Comparison of ENCODE assay signal across 2 cellular contexts in genomic region chr6:14810021-14810420, GRCh38.
TF ChIP-seq lines count a peak whose summit lies in the region.

No MANE protein-coding gene starts in this region.

TF ChIP-seq in IMR-90, 13 proteins besides CTCF, POLR2A, EP300 and RAD21:
- TF ChIP-seq ELK1 (IDR thresholded peaks at IDR 0.05; ENCODE audit: borderline replicate concordance, low read depth, low read length) (no peak), RFX5 (IDR thresholded peaks at IDR 0.05; ENCODE audit: low read depth, low read length) (no peak), MXI1 (IDR thresholded peaks at IDR 0.05; ENCODE audit: borderline replicate concordance, low read depth, low read length) (no peak), MAFK (IDR thresholded peaks at IDR 0.05; ENCODE audit: low read depth, low read length) (no peak), RCOR1 (IDR thresholded peaks at IDR 0.05; ENCODE audit: insufficient replicate concordance, low read length) (no peak), CEBPB (IDR thresholded peaks at IDR 0.05; ENCODE audit: low read depth, low read length) (no peak), FOS (IDR thresholded peaks at IDR 0.05; ENCODE audit: low read depth, low read length) (no peak), SMC3 (IDR thresholded peaks at IDR 0.05; ENCODE audit: low read depth, low read length) (no peak), NFE2L2 (IDR thresholded peaks at IDR 0.05; ENCODE audit: low read depth, low read length) (no peak), MAZ (IDR thresholded peaks at IDR 0.05; ENCODE audit: borderline replicate concordance, low read depth, low read length) (no peak), CHD1 (IDR thresholded peaks at IDR 0.05; ENCODE audit: low read depth, low read length) (no peak), BHLHE40 (IDR thresholded peaks at IDR 0.05; ENCODE audit: low read depth, low read length) (no peak)
- TF ChIP-seq, protein P1, sequence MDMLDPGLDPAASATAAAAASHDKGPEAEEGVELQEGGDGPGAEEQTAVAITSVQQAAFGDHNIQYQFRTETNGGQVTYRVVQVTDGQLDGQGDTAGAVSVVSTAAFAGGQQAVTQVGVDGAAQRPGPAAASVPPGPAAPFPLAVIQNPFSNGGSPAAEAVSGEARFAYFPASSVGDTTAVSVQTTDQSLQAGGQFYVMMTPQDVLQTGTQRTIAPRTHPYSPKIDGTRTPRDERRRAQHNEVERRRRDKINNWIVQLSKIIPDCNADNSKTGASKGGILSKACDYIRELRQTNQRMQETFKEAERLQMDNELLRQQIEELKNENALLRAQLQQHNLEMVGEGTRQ (IDR thresholded peaks at IDR 0.05; ENCODE audit: low read depth, low read length) = no peak

TF ChIP-seq in K562, 482 proteins besides CTCF, POLR2A, EP300 and RAD21:
- TF ChIP-seq C11orf30 (IDR thresholded peaks at IDR 0.05; ENCODE audit: low read depth) (no peak), HIVEP1 (CRISPR knock-in tag; IDR thresholded peaks at IDR 0.05) (no peak), PHB (CRISPR knock-in tag; IDR thresholded peaks at IDR 0.05) (no peak), MAZ (CRISPR knock-in tag; conservative IDR thresholded peaks at IDR 0.05 in 1 of 2, IDR thresholded peaks at IDR 0.05 in 1 of 2) (no peak), NFRKB (IDR thresholded peaks at IDR 0.05; ENCODE audit: low read depth) (no peak), PRMT5 (CRISPR knock-in tag; IDR thresholded peaks at IDR 0.05) (no peak), HDGF (IDR thresholded peaks at IDR 0.05) (no peak)
